In genomic region chr5:103132684-103133083, GRCh38 we compare ENCODE assay signal across 1 cellular context.
TF ChIP-seq lines count a peak whose summit lies in the region.

No MANE protein-coding gene starts in this region.

TF ChIP-seq in GM12878, 131 proteins besides CTCF, POLR2A, EP300 and RAD21:
- TF ChIP-seq ZNF217 (IDR thresholded peaks at IDR 0.05) (no peak), PKNOX1 (IDR thresholded peaks at IDR 0.05) (no peak), WRNIP1 (IDR thresholded peaks at IDR 0.05; ENCODE audit: borderline replicate concordance, low read depth, low read length) (no peak), TCF7 (IDR thresholded peaks at IDR 0.05; ENCODE audit: borderline replicate concordance) (no peak), MLLT1 (IDR thresholded peaks at IDR 0.05) (no peak)
